ENCODE assay signal across 23 cellular contexts in genomic region chr11:124612567-124613245, GRCh38. TPM values are rescaled to one million over a fixed set of nuclear protein-coding genes. Genes with fewer than 3 reads are reported as not detected.
A peak's percentile ranks its signal among the peaks of the same experiment; 100 is the strongest.
DNase-seq lines count a peak whose midpoint lies in the region; ATAC-seq, FAIRE-seq and TF ChIP-seq lines count a peak whose summit lies in the region.
"Had no signal": no experiment of that assay in that cellular context is flagged by ENCODE, and none has a peak within 500 bp of the region (broad histone marks: within the 10 kb centered on the region; RNA-seq: fewer than 3 reads in every experiment).

No MANE protein-coding gene starts in this region.

- FAIRE-seq in HepG2 (lab: Jason Lieb, UNC): no peak

- H3K4me1 ChIP-seq in HepG2 (ENCODE audit: insufficient read depth, low read length): no peaks in the 10 kb centered on the region
- no peaks in the 10 kb centered on the region for H3K4me1 ChIP-seq in right lobe of liver
- H3K4me1 ChIP-seq in aorta (ENCODE audit: control insufficient read depth in 1 of 2, insufficient read depth in 2 of 2, low read length in 2 of 2): no peaks in the 10 kb centered on the region
- H3K4me1 ChIP-seq: adrenal gland, gastrocnemius medialis, tibial artery had no signal

- H3K79me2 ChIP-seq in HepG2 (ENCODE audit: insufficient read depth, low read length): no peaks in the 10 kb centered on the region

- WGBS in HepG2 (ENCODE audit: low lambda C conversion rate): 37% methylated on average over 7 of the region's 10 CpGs
- WGBS in right lobe of liver (ENCODE audit: insufficient coverage, low coverage, low lambda C conversion rate, missing lambda C conversion rate): 68% methylated on average over 7 of the region's 10 CpGs
- 57 to 61% methylated on average over 10 of the region's 10 CpGs for WGBS in aorta, 2 donors

- no peak for TF ChIP-seq CTCF in HepG2 (CRISPR knock-in tag; IDR thresholded peaks at IDR 0.05)
- no peak for TF ChIP-seq CTCF in right lobe of liver (IDR thresholded peaks at IDR 0.05)
- no peak for TF ChIP-seq CTCF in WTC11 (IDR thresholded peaks at IDR 0.05)

- DNase-seq in HepG2 (ENCODE audit: low spot score) (no peak), right lobe of liver (no peak), WTC11 (ENCODE audit: low spot score) (peak; percentile 12), iPS-NIHi7 (ENCODE audit: extremely low spot score) (peak; percentile 39), aorta (no peak)
- DNase-seq in stimulated activated naive CD8-positive, alpha-beta T cell treated with anti-CD3 and anti-CD28 coated beads, Interleukin-15, amount 100 ng/mL, for 72 hours: no peak
- no peak for DNase-seq in NK-92 treated with Interleukin-12 subunit alpha and Interleukin-12 subunit beta, amount 100 ng/mL, for 24 hours (lab: John Stamatoyannopoulos, UW)
- DNase-seq: activated effector memory CD4-positive, alpha-beta T cell treated with anti-CD3 and anti-CD28 coated beads, Interleukin-2, amount 50 U/mL, for 16 hours; adrenal gland; dermis blood vessel endothelial cell; gastrocnemius medialis; KG1; SIG-M5; stimulated activated naive CD8-positive, alpha-beta T cell treated with anti-CD3 and anti-CD28 coated beads, Interleukin-15, Interleukin-2, amounts not matched to agents 100 U/mL and 50 U/mL, for 24 hours; tibial artery had no signal

- H3K36me3 Mint-ChIP-seq in WTC11: no peaks in the 10 kb centered on the region
- H3K36me3 Mint-ChIP-seq: CD14-positive monocyte; memory B cell; naive thymus-derived CD4-positive, alpha-beta T cell had no signal

- H3K9me3 ChIP-seq in HepG2 (ENCODE audit: low read length) (no peaks in the 10 kb centered on the region), right lobe of liver (no peaks in the 10 kb centered on the region), aorta (ENCODE audit: control insufficient read depth, low read length) (no peaks in the 10 kb centered on the region)
- H3K9me3 ChIP-seq: adrenal gland, gastrocnemius medialis, tibial artery had no signal

- no peak overlapping the region for H3K27ac Mint-ChIP-seq in WTC11
- H3K27ac Mint-ChIP-seq in stimulated activated naive CD8-positive, alpha-beta T cell treated with anti-CD3 and anti-CD28 coated beads, Interleukin-15, amount 100 ng/mL, for 72 hours: no peak overlapping the region
- H3K27ac Mint-ChIP-seq: activated CD4-positive, alpha-beta T cell treated with anti-CD3 and anti-CD28 coated beads, Interleukin-2, amount 10 ng/mL, durations not matched to agents 7 days and 5 days; CD14-positive monocyte had no signal

- in situ Hi-C loops in HepG2 (cut with HindIII; ENCODE audit: extremely low pct_ligation_motif_present, low pct_unique_long_range_greater_than_20kb): no loop called here

- POLR2A ChIA-PET in HepG2 (lab: Yijun Ruan, JAX): no interaction called here
- POLR2A ChIA-PET in WTC11 (lab: Charles Lee): no interaction called here

- no peaks in the 10 kb centered on the region; the same call in 1 of the 2 replicates for H3K27me3 Mint-ChIP-seq in WTC11 (ENCODE audit: low read depth)
- no peaks in the 10 kb centered on the region for H3K27me3 Mint-ChIP-seq in stimulated activated naive CD8-positive, alpha-beta T cell treated with anti-CD3 and anti-CD28 coated beads, Interleukin-15, amount 100 ng/mL, for 72 hours
- H3K27me3 Mint-ChIP-seq: activated CD4-positive, alpha-beta T cell treated with anti-CD3 and anti-CD28 coated beads, Interleukin-2, amount 10 ng/mL, durations not matched to agents 7 days and 5 days had no signal

- TF ChIP-seq POLR2A in HepG2 (IDR thresholded peaks at IDR 0.05; ENCODE audit: insufficient read depth in 1 of 2, low read depth in 2 of 2, low read length in 2 of 2) (no peak), right lobe of liver (IDR thresholded peaks at IDR 0.05) (no peak)

- no peak for TF ChIP-seq EP300 in HepG2 (IDR thresholded peaks at IDR 0.05; ENCODE audit: low read depth in 2 of 2, low read length in 2 of 2)
- no peak for TF ChIP-seq EP300 in HepG2 (CRISPR knock-in tag; IDR thresholded peaks at IDR 0.05; ENCODE audit: borderline replicate concordance)

- H3K36me3 ChIP-seq in HepG2 (replicated peaks in 1 of 2; ENCODE audit: control insufficient read depth in 1 of 2, insufficient read depth in 2 of 2, low read length in 2 of 2): no peaks in the 10 kb centered on the region
- no peaks in the 10 kb centered on the region for H3K36me3 ChIP-seq in right lobe of liver
- H3K36me3 ChIP-seq in aorta (ENCODE audit: control insufficient read depth in 1 of 2, insufficient read depth in 2 of 2, low read length in 1 of 2): no peaks in the 10 kb centered on the region
- H3K36me3 ChIP-seq: adrenal gland, gastrocnemius medialis, tibial artery had no signal

- no peaks in the 10 kb centered on the region for H3K9me3 Mint-ChIP-seq in WTC11
- H3K9me3 Mint-ChIP-seq in stimulated activated naive CD8-positive, alpha-beta T cell treated with anti-CD3 and anti-CD28 coated beads, Interleukin-15, amount 100 ng/mL, for 72 hours: no peaks in the 10 kb centered on the region
- H3K9me3 Mint-ChIP-seq: activated CD4-positive, alpha-beta T cell treated with anti-CD3 and anti-CD28 coated beads, Interleukin-2, amount 10 ng/mL, durations not matched to agents 7 days and 5 days; CD14-positive monocyte; memory B cell; naive thymus-derived CD4-positive, alpha-beta T cell had no signal

- no peak overlapping the region for H3K27ac ChIP-seq in HepG2 (ENCODE audit: extremely low read length, insufficient read depth, low read length)
- no peak overlapping the region for H3K27ac ChIP-seq in right lobe of liver
- no peak overlapping the region for H3K27ac ChIP-seq in aorta (ENCODE audit: low read depth in 1 of 2, low read length in 2 of 2)
- H3K27ac ChIP-seq: adrenal gland, gastrocnemius medialis, tibial artery had no signal

- ATAC-seq in HepG2 (peak; percentile 39; the same call in 2 of the 3 replicates), right lobe of liver (no peak), WTC11 (peak; percentile 41), aorta (ENCODE audit: low FRiP score) (peak; percentile 33), HG03342 (IDR thresholded peaks at IDR 0.05; ENCODE audit: unreplicated experiment) (no peak)
- ATAC-seq in stimulated activated naive CD8-positive, alpha-beta T cell treated with anti-CD3 and anti-CD28 coated beads, Interleukin-15, amount 100 ng/mL, for 72 hours: no peak
- ATAC-seq: gastrocnemius medialis had no signal

- CTCF ChIA-PET in HepG2 (lab: Yijun Ruan, JAX; ENCODE audit: low intra/inter-chr PET ratio, low total read pairs): no interaction called here
- CTCF ChIA-PET in WTC11 (lab: Charles Lee): interaction anchor here (0.5 kb wide), 1 partner anchor 28 kb away, joined by 3 read pairs; no protein-coding TSS in a partner anchor

- no peak overlapping the region for H2AFZ ChIP-seq in HepG2 (ENCODE audit: low read length)

- no TSS peak for BruUV-seq in HepG2 (replicated peaks; lab: Mats Ljungman, UMichigan)

- no peak overlapping the region for H3K4me3 ChIP-seq in HepG2 (replicated peaks in 1 of 3; ENCODE audit: insufficient read depth in 1 of 3, low read depth in 2 of 3, low read length in 3 of 3)
- no peak overlapping the region for H3K4me3 ChIP-seq in right lobe of liver
- no peak overlapping the region for H3K4me3 ChIP-seq in aorta (ENCODE audit: low read length in 2 of 2)
- H3K4me3 ChIP-seq: adrenal gland, gastrocnemius medialis, tibial artery had no signal

- TF ChIP-seq RAD21 in HepG2 (CRISPR knock-in tag; IDR thresholded peaks at IDR 0.05): no peak

- H3K27me3 ChIP-seq in HepG2 (ENCODE audit: control insufficient read depth in 1 of 2, insufficient read depth in 2 of 2, low read length in 2 of 2): peaks cover 2 to 27% of the 10 kb centered on the region in 2 experiments; a peak in 2 of 5 replicates
- no peaks in the 10 kb centered on the region for H3K27me3 ChIP-seq in right lobe of liver
- H3K27me3 ChIP-seq in aorta (ENCODE audit: control insufficient read depth in 1 of 2, insufficient read depth in 2 of 2, low read length in 1 of 2): no peaks in the 10 kb centered on the region

- intact Hi-C loops in HepG2 (cut with micrococcal nuclease; ENCODE audit: unreplicated experiment) (no loop called here), right lobe of liver (cut with DNase I) (no loop called here), aorta (cut with DNase I) (no loop called here)

- H3K4me1 Mint-ChIP-seq in WTC11: no peaks in the 10 kb centered on the region
- H3K4me1 Mint-ChIP-seq in stimulated activated naive CD8-positive, alpha-beta T cell treated with anti-CD3 and anti-CD28 coated beads, Interleukin-15, amount 100 ng/mL, for 72 hours: peaks cover 19% of the 10 kb centered on the region
- H3K4me1 Mint-ChIP-seq: CD14-positive monocyte, memory B cell had no signal

- no peak overlapping the region for H3K4me3 Mint-ChIP-seq in WTC11
- H3K4me3 Mint-ChIP-seq in stimulated activated naive CD8-positive, alpha-beta T cell treated with anti-CD3 and anti-CD28 coated beads, Interleukin-15, amount 100 ng/mL, for 72 hours: no peak overlapping the region
- H3K4me3 Mint-ChIP-seq: activated CD4-positive, alpha-beta T cell treated with anti-CD3 and anti-CD28 coated beads, Interleukin-2, amount 10 ng/mL, durations not matched to agents 7 days and 5 days; CD14-positive monocyte; memory B cell; naive thymus-derived CD4-positive, alpha-beta T cell had no signal

- no peak overlapping the region for H3K4me2 ChIP-seq in HepG2 (ENCODE audit: low read depth, low read length)

- H3K9ac ChIP-seq in HepG2 (ENCODE audit: insufficient read depth, low read depth, low read length): no peak overlapping the region

- H4K20me1 ChIP-seq in HepG2 (ENCODE audit: insufficient read depth, low read length): no peaks in the 10 kb centered on the region

RNA-seq across cellular contexts. Expression of gene PANX3, which starts 1.5 kb away (rescaled TPM):
- total RNA-seq in HepG2 (2016; rRNA removed; fragmentation: Illumina TruSeq; extraction: Trizol) (not detected in 2 replicates), right lobe of liver (not detected), WTC11 (2021) (not detected in 3 replicates), aorta (not detected)
- total RNA-seq in HepG2 (2016; cell fraction: cytosol; rRNA removed; fragmentation: Illumina TruSeq; extraction: Trizol; ENCODE audit: low read depth): not detected in 2 replicates
- not detected in 2 replicates for total RNA-seq in HepG2 (2016; cell fraction: insoluble cytoplasmic fraction; rRNA removed; fragmentation: Illumina TruSeq; extraction: Trizol)
- not detected in 2 replicates for total RNA-seq in HepG2 (2016; cell fraction: membrane; rRNA removed; fragmentation: Illumina TruSeq; extraction: Trizol)
- total RNA-seq in HepG2 (2016; cell fraction: nucleus; rRNA removed; fragmentation: Illumina TruSeq; extraction: Trizol): not detected in 2 replicates
- polyA plus RNA-seq in HepG2 (2011; rRNA removed) (not detected in 2 replicates), aorta (not detected)
- not detected in 2 replicates for polyA plus RNA-seq in HepG2 (2011; cell fraction: cytosol; rRNA removed)
- polyA plus RNA-seq in HepG2 (2011; cell fraction: nucleus; rRNA removed): not detected in 2 replicates
- polyA plus RNA-seq in HepG2 (2012): not detected in 2 replicates
- not detected in 2 replicates for polyA plus RNA-seq in HepG2 (2016; cell fraction: cytosol; fragmentation: Illumina TruSeq; extraction: Trizol; ENCODE audit: low read depth)
- not detected in 2 replicates for polyA plus RNA-seq in HepG2 (2016; cell fraction: insoluble cytoplasmic fraction; fragmentation: Illumina TruSeq; extraction: Trizol; ENCODE audit: low read depth)
- polyA plus RNA-seq in HepG2 (2016; cell fraction: membrane; fragmentation: Illumina TruSeq; extraction: Trizol; ENCODE audit: low read depth): not detected in 2 replicates
- not detected in 2 replicates for polyA plus RNA-seq in HepG2 (2016; cell fraction: nucleus; fragmentation: Illumina TruSeq; extraction: Trizol; ENCODE audit: insufficient read depth, low read depth)
- not detected in 2 replicates for polyA minus RNA-seq in HepG2 (2011; rRNA and poly(A)+ RNA removed; ENCODE audit: low replicate concordance)
- polyA minus RNA-seq in HepG2 (2011; cell fraction: cytosol; rRNA and poly(A)+ RNA removed): not detected in 2 replicates
- not detected in 2 replicates for polyA minus RNA-seq in HepG2 (2011; cell fraction: nucleus; rRNA and poly(A)+ RNA removed)
- total RNA-seq: activated CD4-positive, alpha-beta T cell treated with anti-CD3 and anti-CD28 coated beads, Interleukin-2, amount 10 ng/mL, durations not matched to agents 7 days and 5 days; adrenal gland; dermis blood vessel endothelial cell; epithelial cell of proximal tubule; gastrocnemius medialis; naive thymus-derived CD4-positive, alpha-beta T cell; NCI-H460; T-helper 1 cell treated with Interleukin-12 subunit alpha and Interleukin-12 subunit beta and Interleukin-4 antibody, amounts not matched to agents 30 ng/mL and 1 ng/mL, for 36 hours had no signal
- polyA plus RNA-seq: adrenal gland; CD14-positive monocyte; naive thymus-derived CD4-positive, alpha-beta T cell had no signal

RNA-seq across cellular contexts. Expression of gene TBRG1, which starts 10.0 kb away (rescaled TPM):
- total RNA-seq in HepG2 (2016; rRNA removed; fragmentation: Illumina TruSeq; extraction: Trizol): 20.3 and 21.7 TPM in 2 replicates
- 5.4 and 8.3 TPM in 2 replicates for total RNA-seq in HepG2 (2016; cell fraction: cytosol; rRNA removed; fragmentation: Illumina TruSeq; extraction: Trizol; ENCODE audit: low read depth)
- 17.4 and 18.3 TPM in 2 replicates for total RNA-seq in HepG2 (2016; cell fraction: insoluble cytoplasmic fraction; rRNA removed; fragmentation: Illumina TruSeq; extraction: Trizol)
- total RNA-seq in HepG2 (2016; cell fraction: membrane; rRNA removed; fragmentation: Illumina TruSeq; extraction: Trizol): 17.7 and 18.4 TPM in 2 replicates
- 20.1 and 21.0 TPM in 2 replicates for total RNA-seq in HepG2 (2016; cell fraction: nucleus; rRNA removed; fragmentation: Illumina TruSeq; extraction: Trizol)
- polyA plus RNA-seq in HepG2 (2011; rRNA removed): 25.6 and 28.9 TPM in 2 replicates
- 12.3 and 14.0 TPM in 2 replicates for polyA plus RNA-seq in HepG2 (2011; cell fraction: cytosol; rRNA removed)
- 70.2 and 70.6 TPM in 2 replicates for polyA plus RNA-seq in HepG2 (2011; cell fraction: nucleus; rRNA removed)
- 17.1 and 23.1 TPM in 2 replicates for polyA plus RNA-seq in HepG2 (2012)
- polyA plus RNA-seq in HepG2 (2016; cell fraction: cytosol; fragmentation: Illumina TruSeq; extraction: Trizol; ENCODE audit: low read depth): 6.6 and 9.9 TPM in 2 replicates
- polyA plus RNA-seq in HepG2 (2016; cell fraction: insoluble cytoplasmic fraction; fragmentation: Illumina TruSeq; extraction: Trizol; ENCODE audit: low read depth): 18.1 and 19.1 TPM in 2 replicates
- 16.2 and 16.8 TPM in 2 replicates for polyA plus RNA-seq in HepG2 (2016; cell fraction: membrane; fragmentation: Illumina TruSeq; extraction: Trizol; ENCODE audit: low read depth)
- 32.8 and 38.3 TPM in 2 replicates for polyA plus RNA-seq in HepG2 (2016; cell fraction: nucleus; fragmentation: Illumina TruSeq; extraction: Trizol; ENCODE audit: insufficient read depth, low read depth)
- 9.6 and 13.5 TPM in 2 replicates for polyA minus RNA-seq in HepG2 (2011; rRNA and poly(A)+ RNA removed; ENCODE audit: low replicate concordance)
- polyA minus RNA-seq in HepG2 (2011; cell fraction: cytosol; rRNA and poly(A)+ RNA removed): 6.6 and 7.3 TPM in 2 replicates
- polyA minus RNA-seq in HepG2 (2011; cell fraction: nucleus; rRNA and poly(A)+ RNA removed): 30.0 and 39.1 TPM in 2 replicates
- total RNA-seq in right lobe of liver: 10 to 100 TPM; 13.3 to 20.5 (median 17.9) TPM
- 25.4 to 30.3 TPM (median 30.0 TPM) in 3 replicates for total RNA-seq in WTC11 (2021)
- 10 to 100 TPM; 42.7 to 47.9 TPM for total RNA-seq in aorta
- polyA plus RNA-seq in aorta: 10 to 100 TPM; 20.5 to 65.4 TPM

RNA-seq across cellular contexts. Expression of gene OR8A1, which starts 42.9 kb away (rescaled TPM):
- total RNA-seq in HepG2 (2016; rRNA removed; fragmentation: Illumina TruSeq; extraction: Trizol): not detected in 2 replicates
- not detected in 2 replicates for total RNA-seq in HepG2 (2016; cell fraction: cytosol; rRNA removed; fragmentation: Illumina TruSeq; extraction: Trizol; ENCODE audit: low read depth)
- total RNA-seq in HepG2 (2016; cell fraction: insoluble cytoplasmic fraction; rRNA removed; fragmentation: Illumina TruSeq; extraction: Trizol): not detected in 2 replicates
- total RNA-seq in HepG2 (2016; cell fraction: membrane; rRNA removed; fragmentation: Illumina TruSeq; extraction: Trizol): not detected in 2 replicates
- total RNA-seq in HepG2 (2016; cell fraction: nucleus; rRNA removed; fragmentation: Illumina TruSeq; extraction: Trizol): not detected in 2 replicates
- polyA plus RNA-seq in HepG2 (2011; rRNA removed): not detected in 2 replicates
- polyA plus RNA-seq in HepG2 (2011; cell fraction: cytosol; rRNA removed): not detected in 2 replicates
- not detected in 2 replicates for polyA plus RNA-seq in HepG2 (2011; cell fraction: nucleus; rRNA removed)
- polyA plus RNA-seq in HepG2 (2012): not detected in 2 replicates
- polyA plus RNA-seq in HepG2 (2016; cell fraction: cytosol; fragmentation: Illumina TruSeq; extraction: Trizol; ENCODE audit: low read depth): not detected in 2 replicates
- polyA plus RNA-seq in HepG2 (2016; cell fraction: insoluble cytoplasmic fraction; fragmentation: Illumina TruSeq; extraction: Trizol; ENCODE audit: low read depth): not detected in 2 replicates
- not detected in 2 replicates for polyA plus RNA-seq in HepG2 (2016; cell fraction: membrane; fragmentation: Illumina TruSeq; extraction: Trizol; ENCODE audit: low read depth)
- polyA plus RNA-seq in HepG2 (2016; cell fraction: nucleus; fragmentation: Illumina TruSeq; extraction: Trizol; ENCODE audit: insufficient read depth, low read depth): not detected in 2 replicates
- not detected in 2 replicates for polyA minus RNA-seq in HepG2 (2011; rRNA and poly(A)+ RNA removed; ENCODE audit: low replicate concordance)
- polyA minus RNA-seq in HepG2 (2011; cell fraction: cytosol; rRNA and poly(A)+ RNA removed): not detected in 2 replicates
- not detected in 2 replicates for polyA minus RNA-seq in HepG2 (2011; cell fraction: nucleus; rRNA and poly(A)+ RNA removed)
- total RNA-seq in right lobe of liver: not detected
- not detected in 3 replicates for total RNA-seq in WTC11 (2021)
- not detected for total RNA-seq in aorta
- not detected for polyA plus RNA-seq in aorta
- total RNA-seq: activated CD4-positive, alpha-beta T cell treated with anti-CD3 and anti-CD28 coated beads, Interleukin-2, amount 10 ng/mL, durations not matched to agents 7 days and 5 days; adrenal gland; dermis blood vessel endothelial cell; epithelial cell of proximal tubule; gastrocnemius medialis; naive thymus-derived CD4-positive, alpha-beta T cell; NCI-H460; T-helper 1 cell treated with Interleukin-12 subunit alpha and Interleukin-12 subunit beta and Interleukin-4 antibody, amounts not matched to agents 30 ng/mL and 1 ng/mL, for 36 hours had no signal
- polyA plus RNA-seq: adrenal gland; CD14-positive monocyte; naive thymus-derived CD4-positive, alpha-beta T cell had no signal

Comparison
In these comparisons a context has a peak if more than half of its experiments do, and no peak if none do; other contexts are left out.
1. ATAC-seq: peak in HepG2 (single experiment), WTC11 (single experiment) and aorta (single experiment); none in right lobe of liver (0 of 4), stimulated activated naive CD8-positive, alpha-beta T cell treated with anti-CD3 and anti-CD28 coated beads, Interleukin-15, amount 100 ng/mL, for 72 hours (single experiment) and HG03342 (single experiment).
2. DNase-seq: peak in WTC11 (single experiment) and iPS-NIHi7 (single experiment); none in HepG2 (single experiment), right lobe of liver (0 of 3), aorta (0 of 2), stimulated activated naive CD8-positive, alpha-beta T cell treated with anti-CD3 and anti-CD28 coated beads, Interleukin-15, amount 100 ng/mL, for 72 hours (0 of 2) and NK-92 treated with Interleukin-12 subunit alpha and Interleukin-12 subunit beta, amount 100 ng/mL, for 24 hours (single experiment).